8 cellular contexts compared by ENCODE assay signal in genomic region chr17:28763804-28764266, GRCh38. TPM values are rescaled to one million over a fixed set of nuclear protein-coding genes. Genes with fewer than 3 reads are reported as not detected.
A peak's percentile ranks its signal among the peaks of the same experiment; 100 is the strongest.
DNase-seq lines count a peak whose midpoint lies in the region; ATAC-seq and TF ChIP-seq lines count a peak whose summit lies in the region.

No MANE protein-coding gene starts in this region.

- peaks cover 8% of the 10 kb centered on the region for H3K36me3 ChIP-seq in A673 (ENCODE audit: insufficient read depth, low read length, poor library complexity, severe bottlenecking)

- H3K27me3 ChIP-seq in A673 (replicated peaks; ENCODE audit: insufficient read depth, low read depth, low read length, poor library complexity): no peaks in the 10 kb centered on the region

- CTCF ChIA-PET in A673 (lab: Charles Lee): interaction anchor here (0.6 to 2.3 kb wide), 27 partner anchors 9 to 353 kb away, joined by 3 to 10 read pairs (median 5); partner anchors contain the start of genes DHRS13, FAM222B, FLOT2 and NEK8

- no peak overlapping the region for H3K4me3 ChIP-seq in A673 (ENCODE audit: low read depth, low read length, poor library complexity, severe bottlenecking)

- H3K9me3 ChIP-seq in A673 (ENCODE audit: low read depth, low read length, poor library complexity, severe bottlenecking): no peaks in the 10 kb centered on the region

- no peak overlapping the region for H3K27ac ChIP-seq in A673 (ENCODE audit: low read depth, low read length, poor library complexity, severe bottlenecking)

- ATAC-seq in GM18520 (IDR thresholded peaks at IDR 0.05; ENCODE audit: unreplicated experiment) (peak; percentile 40), HG03159 (IDR thresholded peaks at IDR 0.05; ENCODE audit: unreplicated experiment) (no peak)

- peak; percentile 89 for DNase-seq in A673 (ENCODE audit: low spot score)
- peak; percentile 63 for DNase-seq in NCI-H146 (lab: John Stamatoyannopoulos, UW)
- peak; percentile 32 for DNase-seq in T-helper 22 cell (ENCODE audit: low read depth)
- peak; percentile 33 for DNase-seq in amniotic stem cell (lab: John Stamatoyannopoulos, UW)
- peak; percentile 64 for DNase-seq in hepatic stellate cell (ENCODE audit: low spot score)
- DNase-seq in stimulated activated CD4-positive, alpha-beta T cell treated with anti-CD3 and anti-CD28 coated beads, Interleukin-12 subunit alpha, Interleukin-12 subunit beta, amount 100 ng/mL, for 24 hours (ENCODE audit: low read depth in 2 of 2): peak; percentile 45 to 81

- TF ChIP-seq CTCF in A673 (conservative IDR thresholded peaks at IDR 0.05; ENCODE audit: low read depth, low read length): peak; percentile 96

- intact Hi-C loops in A673 (cut with micrococcal nuclease; ENCODE audit: unreplicated experiment): loop anchor here (1.0 to 5.0 kb wide), 4 partner anchors 33 to 139 kb away; partner anchors contain the start of genes DHRS13 and FAM222B

- peaks cover 29% of the 10 kb centered on the region for H3K4me1 ChIP-seq in A673 (ENCODE audit: insufficient read depth, low read length, poor library complexity, severe bottlenecking)

- POLR2A ChIA-PET in A673 (lab: Charles Lee; ENCODE audit: low non-redundant PET): interaction anchor here (0.6 kb wide), 1 partner anchor 163 kb away, joined by 3 read pairs; no protein-coding TSS in a partner anchor

- no TSS peak for BruUV-seq in A673 (replicated peaks; lab: Mats Ljungman, UMichigan)

RNA-seq across cellular contexts. Expression of gene TRAF4, which starts 20.0 kb away (rescaled TPM):
- total RNA-seq in A673 (2021): 128 TPM in 2 replicates

RNA-seq across cellular contexts. Expression of gene NEK8, which starts 35.2 kb away (rescaled TPM):
- 3.9 and 4.2 TPM in 2 replicates for total RNA-seq in A673 (2021)

RNA-seq across cellular contexts. Expression of gene TLCD1, which starts 37.8 kb away (rescaled TPM):
- 3.8 and 7.8 TPM in 2 replicates for total RNA-seq in A673 (2021)

RNA-seq across cellular contexts. Expression of gene RPL23A, which starts 44.0 kb away (rescaled TPM):
- 1,563 and 1,683 TPM in 2 replicates for total RNA-seq in A673 (2021)

RNA-seq across cellular contexts. Expression of gene RAB34, which starts 46.2 kb away (rescaled TPM):
- 158 and 165 TPM in 2 replicates for total RNA-seq in A673 (2021)

Comparison
In these comparisons a context has a peak if more than half of its experiments do, and no peak if none do; other contexts are left out.
1. DNase-seq: peak in every context shown above with its lines; median percentile 89 in A673; 64 in hepatic stellate cell; 63 in NCI-H146; 63 in stimulated activated CD4-positive, alpha-beta T cell treated with anti-CD3 and anti-CD28 coated beads, Interleukin-12 subunit alpha, Interleukin-12 subunit beta, amount 100 ng/mL, for 24 hours; 33 in amniotic stem cell; 32 in T-helper 22 cell.